23 cellular contexts compared by ENCODE assay signal in the genomic region with DNA sequence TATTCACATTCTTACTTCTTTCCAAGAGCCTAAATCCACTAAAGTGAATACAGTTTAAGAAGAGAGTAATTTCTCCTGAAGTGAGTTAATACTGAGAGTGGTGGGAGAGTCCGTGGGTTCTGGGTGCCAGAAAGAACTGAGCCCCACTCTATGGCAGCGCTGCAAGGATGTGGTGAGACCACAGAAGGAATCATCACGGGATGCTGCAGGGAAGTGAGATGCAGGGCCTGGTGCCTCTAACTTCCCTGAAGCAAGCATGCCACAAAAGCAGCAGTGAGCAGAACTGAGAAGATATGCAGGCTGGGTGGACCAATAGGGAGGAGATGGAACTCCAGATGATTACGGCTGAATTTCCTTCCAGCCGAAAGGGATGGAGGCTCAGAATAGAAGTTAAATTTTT.
"Had no signal": no experiment of that assay in that cellular context is flagged by ENCODE, and none has a peak within 500 bp of the region (broad histone marks: within the 10 kb centered on the region; RNA-seq: fewer than 3 reads in every experiment).

No MANE protein-coding gene starts in this region.

- DNase-seq: activated CD4-positive, alpha-beta T cell treated with anti-CD3 and anti-CD28 coated beads, Interleukin-2, amount 10 ng/mL, durations not matched to agents 7 days and 5 days; activated CD8-positive, alpha-beta memory T cell treated with anti-CD3 and anti-CD28 coated beads, Interleukin-2, amount 10 ng/mL, durations not matched to agents 7 days and 5 days; activated CD8-positive, alpha-beta T cell treated with anti-CD3 and anti-CD28 coated beads, Interleukin-2, amount 10 ng/mL, durations not matched to agents 7 days and 5 days; activated naive CD4-positive, alpha-beta T cell; activated T-cell treated with anti-CD3 and anti-CD28 coated beads for 4 hours; activated T-cell treated with anti-CD3 and anti-CD28 coated beads, Interleukin-2, amount 50 U/mL, for 72 hours; foreskin fibroblast; kidney glomerular epithelial cell; left lung; lower lobe of right lung; mesendoderm; right lobe of liver; stimulated activated CD4-positive, alpha-beta T cell treated with anti-CD3 and anti-CD28 coated beads, Interleukin-12 subunit alpha, Interleukin-12 subunit beta, amount 100 ng/mL, for 4 hours; stimulated activated CD4-positive, alpha-beta T cell treated with anti-CD3 and anti-CD28 coated beads, Interleukin-4, amount 100 ng/mL, for 24 hours; WERI-Rb-1 had no signal

- ATAC-seq: activated CD4-positive, CD25-positive, alpha-beta regulatory T cell treated with anti-CD3 and anti-CD28 coated beads, Interleukin-2, amount 50 U/mL, for 24 hours; activated CD8-positive, alpha-beta memory T cell treated with anti-CD3 and anti-CD28 coated beads, Interleukin-2, amount 10 ng/mL, durations not matched to agents 7 days and 5 days; activated CD8-positive, alpha-beta T cell treated with anti-CD3 and anti-CD28 coated beads, Interleukin-2, amount 10 ng/mL, durations not matched to agents 7 days and 5 days; activated T-cell treated with anti-CD3 and anti-CD28 coated beads, Interleukin-2, amount 50 U/mL, for 72 hours; body of pancreas; left lung; natural killer cell treated with Interleukin-12 subunit alpha and Interleukin-12 subunit beta and Interleukin-15 and Interleukin-18, amount 100 ng/mL, for 72 hours; stimulated activated effector memory CD8-positive, alpha-beta T cell treated with anti-CD3 and anti-CD28 coated beads, Interleukin-12 subunit alpha, Interleukin-12 subunit beta, amount 100 ng/mL, for 72 hours had no signal

- H3K9me3 Mint-ChIP-seq: activated CD4-positive, alpha-beta T cell treated with anti-CD3 and anti-CD28 coated beads, Interleukin-2, amount 10 ng/mL, durations not matched to agents 7 days and 5 days; natural killer cell treated with Interleukin-12 subunit alpha and Interleukin-12 subunit beta and Interleukin-15 and Interleukin-18, amount 100 ng/mL, for 72 hours; stimulated activated effector memory CD8-positive, alpha-beta T cell treated with anti-CD3 and anti-CD28 coated beads, Interleukin-12 subunit alpha, Interleukin-12 subunit beta, amount 100 ng/mL, for 72 hours; stimulated activated naive CD8-positive, alpha-beta T cell treated with anti-CD3 and anti-CD28 coated beads, Interleukin-15, Interleukin-2, amounts not matched to agents 100 ng/mL and 50 ng/mL, for 24 hours; type B pancreatic cell had no signal

- H3K27ac Mint-ChIP-seq: activated CD4-positive, alpha-beta T cell treated with anti-CD3 and anti-CD28 coated beads, Interleukin-2, amount 10 ng/mL, durations not matched to agents 7 days and 5 days; activated CD8-positive, alpha-beta memory T cell treated with anti-CD3 and anti-CD28 coated beads, Interleukin-2, amount 10 ng/mL, durations not matched to agents 7 days and 5 days; activated CD8-positive, alpha-beta T cell treated with anti-CD3 and anti-CD28 coated beads, Interleukin-2, amount 10 ng/mL, durations not matched to agents 7 days and 5 days; activated naive CD8-positive, alpha-beta T cell; activated T-cell treated with anti-CD3 and anti-CD28 coated beads, Interleukin-2, amount 50 U/mL, for 72 hours; natural killer cell treated with Interleukin-12 subunit alpha and Interleukin-12 subunit beta and Interleukin-15 and Interleukin-18, amount 100 ng/mL, for 72 hours; progenitor cell of endocrine pancreas; stimulated activated effector memory CD8-positive, alpha-beta T cell treated with anti-CD3 and anti-CD28 coated beads, Interleukin-12 subunit alpha, Interleukin-12 subunit beta, amount 100 ng/mL, for 72 hours; stimulated activated naive CD8-positive, alpha-beta T cell treated with anti-CD3 and anti-CD28 coated beads, Interleukin-15, Interleukin-2, amounts not matched to agents 100 ng/mL and 50 ng/mL, for 24 hours; type B pancreatic cell had no signal

- H3K4me3 Mint-ChIP-seq: activated CD4-positive, alpha-beta T cell treated with anti-CD3 and anti-CD28 coated beads, Interleukin-2, amount 10 ng/mL, durations not matched to agents 7 days and 5 days; activated CD8-positive, alpha-beta memory T cell treated with anti-CD3 and anti-CD28 coated beads, Interleukin-2, amount 10 ng/mL, durations not matched to agents 7 days and 5 days; activated CD8-positive, alpha-beta T cell treated with anti-CD3 and anti-CD28 coated beads, Interleukin-2, amount 10 ng/mL, durations not matched to agents 7 days and 5 days; activated naive CD8-positive, alpha-beta T cell; activated T-cell treated with anti-CD3 and anti-CD28 coated beads, Interleukin-2, amount 50 U/mL, for 72 hours; natural killer cell treated with Interleukin-12 subunit alpha and Interleukin-12 subunit beta and Interleukin-15 and Interleukin-18, amount 100 ng/mL, for 72 hours; stimulated activated effector memory CD8-positive, alpha-beta T cell treated with anti-CD3 and anti-CD28 coated beads, Interleukin-12 subunit alpha, Interleukin-12 subunit beta, amount 100 ng/mL, for 72 hours; stimulated activated naive CD8-positive, alpha-beta T cell treated with anti-CD3 and anti-CD28 coated beads, Interleukin-15, Interleukin-2, amounts not matched to agents 100 ng/mL and 50 ng/mL, for 24 hours; type B pancreatic cell had no signal

- H3K27me3 Mint-ChIP-seq: activated CD4-positive, alpha-beta T cell treated with anti-CD3 and anti-CD28 coated beads, Interleukin-2, amount 10 ng/mL, durations not matched to agents 7 days and 5 days; progenitor cell of endocrine pancreas; type B pancreatic cell had no signal

- H3K36me3 Mint-ChIP-seq: activated CD8-positive, alpha-beta memory T cell treated with anti-CD3 and anti-CD28 coated beads, Interleukin-2, amount 10 ng/mL, durations not matched to agents 7 days and 5 days; activated naive CD8-positive, alpha-beta T cell; natural killer cell treated with Interleukin-12 subunit alpha and Interleukin-12 subunit beta and Interleukin-15 and Interleukin-18, amount 100 ng/mL, for 72 hours; stimulated activated effector memory CD8-positive, alpha-beta T cell treated with anti-CD3 and anti-CD28 coated beads, Interleukin-12 subunit alpha, Interleukin-12 subunit beta, amount 100 ng/mL, for 72 hours; type B pancreatic cell had no signal

- H3K4me1 Mint-ChIP-seq: activated CD4-positive, alpha-beta T cell treated with anti-CD3 and anti-CD28 coated beads, Interleukin-2, amount 10 ng/mL, durations not matched to agents 7 days and 5 days; stimulated activated effector memory CD8-positive, alpha-beta T cell treated with anti-CD3 and anti-CD28 coated beads, Interleukin-12 subunit alpha, Interleukin-12 subunit beta, amount 100 ng/mL, for 72 hours had no signal
